16 cellular contexts compared by ENCODE assay signal in genomic region chr2:106996136-106996769, GRCh38.
DNase-seq lines count a peak whose midpoint lies in the region; ATAC-seq, FAIRE-seq and TF ChIP-seq lines count a peak whose summit lies in the region.
"Had no signal": no experiment of that assay in that cellular context is flagged by ENCODE, and none has a peak within 500 bp of the region (broad histone marks: within the 10 kb centered on the region; RNA-seq: fewer than 3 reads in every experiment).

No MANE protein-coding gene starts in this region.

- no peaks in the 10 kb centered on the region for H3K4me1 ChIP-seq in small intestine (ENCODE audit: control insufficient read depth in 2 of 2, insufficient read depth in 1 of 2, low read depth in 1 of 2, low read length in 1 of 2)
- H3K4me1 ChIP-seq: parathyroid adenoma had no signal

- H3K27me3 Mint-ChIP-seq in nephron progenitor cell (ENCODE audit: low read depth, poor library complexity), result peaks cover 5% of the 10 kb centered on the region
- H3K27me3 Mint-ChIP-seq: B cell had no signal

- H3K36me3 ChIP-seq in small intestine (ENCODE audit: control insufficient read depth in 2 of 2, insufficient read depth in 2 of 2, low read length in 2 of 2), result no peaks in the 10 kb centered on the region
- H3K36me3 ChIP-seq: gastroesophageal sphincter, transverse colon had no signal

- DNase-seq in DMS53 treated with DMSO at 0.1 percent for 48 hours (lab: John Stamatoyannopoulos, UW; ENCODE audit: unreplicated experiment), result peak; percentile 92
- peak; percentile 72 for DNase-seq in NCI-H2029 treated with DMSO at 0.1 percent for 48 hours (lab: John Stamatoyannopoulos, UW)
- no peak for DNase-seq in nephron progenitor cell
- no peak for DNase-seq in T-helper 2 cell
- no peak for DNase-seq in NAMALWA (ENCODE audit: low spot score)
- no peak for DNase-seq in small intestine
- DNase-seq: activated naive CD4-positive, alpha-beta T cell treated with Interleukin-2 at 50 U/mL for 16 hours; NK-92 treated with Interleukin-12 subunit alpha and Interleukin-12 subunit beta, amount 100 ng/mL, for 24 hours; stimulated activated CD8-positive, alpha-beta memory T cell treated with anti-CD3 and anti-CD28 coated beads, Interleukin-4, amount 100 ng/mL, for 48 hours; transverse colon had no signal

- H3K27ac ChIP-seq in small intestine (ENCODE audit: low read depth in 1 of 2, low read length in 1 of 2), result no peak overlapping the region
- H3K27ac ChIP-seq: parathyroid adenoma, transverse colon had no signal

- H3K27me3 ChIP-seq in small intestine (ENCODE audit: control insufficient read depth in 2 of 2, insufficient read depth in 2 of 2, low read length in 2 of 2), result no peaks in the 10 kb centered on the region
- H3K27me3 ChIP-seq: gastroesophageal sphincter, transverse colon had no signal

- H3K9me3 ChIP-seq in small intestine (ENCODE audit: control insufficient read depth, low read depth), result no peaks in the 10 kb centered on the region
- H3K9me3 ChIP-seq: gastroesophageal sphincter, transverse colon had no signal

- H3K4me3 Mint-ChIP-seq in nephron progenitor cell, result peak overlapping the region; percentile 47
- H3K4me3 Mint-ChIP-seq: B cell had no signal

- FAIRE-seq in small intestine (lab: Jason Lieb, UNC), result no peak
- FAIRE-seq: islet of Langerhans had no signal

- H3K27ac Mint-ChIP-seq in nephron progenitor cell, result peak overlapping the region; percentile 80
- H3K27ac Mint-ChIP-seq: B cell had no signal

- peaks cover 56% of the 10 kb centered on the region for H3K4me1 Mint-ChIP-seq in nephron progenitor cell
- H3K4me1 Mint-ChIP-seq: B cell had no signal

- ATAC-seq in SK-N-SH treated with all-trans-retinoic acid at 6 μM for 48 hours (peak; percentile 14; the same call in 2 of the 3 replicates), HG02610 (IDR thresholded peaks at IDR 0.05; ENCODE audit: unreplicated experiment) (no peak)

- WGBS in small intestine, 3 donors, result 37 to 45% (median 45%) methylated on average over 11 of the region's 11 CpGs

- no peaks in the 10 kb centered on the region for H3K9me3 Mint-ChIP-seq in nephron progenitor cell

- H3K4me3 ChIP-seq in small intestine (ENCODE audit: low read depth in 1 of 2, low read length in 2 of 2), result no peak overlapping the region
- H3K4me3 ChIP-seq: gastroesophageal sphincter, transverse colon had no signal

- H3K36me3 Mint-ChIP-seq in nephron progenitor cell (ENCODE audit: low read depth), result no peaks in the 10 kb centered on the region

- no peak for TF ChIP-seq CTCF in nephron progenitor cell (IDR thresholded peaks at IDR 0.05)

TF ChIP-seq in SK-N-SH treated with all-trans-retinoic acid at 6 μM for 48 hours, 23 proteins besides CTCF, POLR2A, EP300 and RAD21:
- no peak for TF ChIP-seq GLIS3 (CRISPR knock-in tag; IDR thresholded peaks at IDR 0.05)
- TF ChIP-seq TOX (CRISPR knock-in tag; IDR thresholded peaks at IDR 0.05; ENCODE audit: borderline replicate concordance), result no peak
- no peak for TF ChIP-seq ISL1 (CRISPR knock-in tag; IDR thresholded peaks at IDR 0.05)
- no peak for TF ChIP-seq TSHZ2 (CRISPR knock-in tag; IDR thresholded peaks at IDR 0.05)
- TF ChIP-seq PATZ1 (CRISPR knock-in tag; IDR thresholded peaks at IDR 0.05; ENCODE audit: borderline replicate concordance), result no peak
- no peak for TF ChIP-seq SNAI2 (CRISPR knock-in tag; IDR thresholded peaks at IDR 0.05)
- no peak for TF ChIP-seq POU6F1 (CRISPR knock-in tag; IDR thresholded peaks at IDR 0.05; ENCODE audit: borderline replicate concordance, low read depth)
- no peak for TF ChIP-seq CSDC2 (CRISPR knock-in tag; IDR thresholded peaks at IDR 0.05)
- TF ChIP-seq ZC3H10 (CRISPR knock-in tag; IDR thresholded peaks at IDR 0.05), result no peak
- no peak for TF ChIP-seq ZNF70 (CRISPR knock-in tag; IDR thresholded peaks at IDR 0.05)

Comparison
In these comparisons a context has a peak if more than half of its experiments do, and no peak if none do; other contexts are left out.
1. DNase-seq: peak in DMS53 treated with DMSO at 0.1 percent for 48 hours (single experiment) and NCI-H2029 treated with DMSO at 0.1 percent for 48 hours (single experiment); none in nephron progenitor cell (single experiment), T-helper 2 cell (0 of 5), NAMALWA (single experiment) and small intestine (single experiment).